In the genomic region with DNA sequence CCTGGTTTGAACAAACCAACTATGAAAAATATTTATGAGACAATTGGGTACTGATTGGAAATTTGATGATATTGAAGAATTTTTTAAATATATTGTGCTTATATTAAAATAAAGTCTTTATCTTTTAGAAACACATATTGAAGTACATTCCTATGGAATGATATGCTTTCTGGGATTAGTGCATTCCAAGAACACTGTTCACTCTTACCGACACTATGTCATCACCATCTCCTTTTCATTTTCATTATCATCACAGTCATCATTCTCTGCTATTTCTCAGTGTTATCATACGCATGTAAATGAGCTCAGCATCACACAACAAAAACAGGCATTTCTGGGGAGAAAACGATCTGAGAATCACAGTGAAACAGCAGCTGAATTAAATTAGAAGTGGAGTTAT, we compare ENCODE assay signal across 2 cellular contexts.
A peak's percentile ranks its signal among the peaks of the same experiment; 100 is the strongest.
TF ChIP-seq lines count a peak whose summit lies in the region.

No MANE protein-coding gene starts in this region.

TF ChIP-seq in SK-N-SH treated with all-trans-retinoic acid at 6 μM for 48 hours, 23 proteins besides CTCF, POLR2A, EP300 and RAD21 (continued from another document):
- TF ChIP-seq, protein P1, sequence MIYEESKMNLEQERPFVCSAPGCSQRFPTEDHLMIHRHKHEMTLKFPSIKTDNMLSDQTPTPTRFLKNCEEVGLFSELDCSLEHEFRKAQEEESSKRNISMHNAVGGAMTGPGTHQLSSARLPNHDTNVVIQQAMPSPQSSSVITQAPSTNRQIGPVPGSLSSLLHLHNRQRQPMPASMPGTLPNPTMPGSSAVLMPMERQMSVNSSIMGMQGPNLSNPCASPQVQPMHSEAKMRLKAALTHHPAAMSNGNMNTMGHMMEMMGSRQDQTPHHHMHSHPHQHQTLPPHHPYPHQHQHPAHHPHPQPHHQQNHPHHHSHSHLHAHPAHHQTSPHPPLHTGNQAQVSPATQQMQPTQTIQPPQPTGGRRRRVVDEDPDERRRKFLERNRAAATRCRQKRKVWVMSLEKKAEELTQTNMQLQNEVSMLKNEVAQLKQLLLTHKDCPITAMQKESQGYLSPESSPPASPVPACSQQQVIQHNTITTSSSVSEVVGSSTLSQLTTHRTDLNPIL (CRISPR knock-in tag; IDR thresholded peaks at IDR 0.05; ENCODE audit: low read depth) = no peak
- TF ChIP-seq CSDC2 (CRISPR knock-in tag; IDR thresholded peaks at IDR 0.05) = no peak
- no peak for TF ChIP-seq RARB (CRISPR knock-in tag; IDR thresholded peaks at IDR 0.05)
- peak; percentile 32; the same call in 1 of the 2 replicates for TF ChIP-seq ISL1 (CRISPR knock-in tag; IDR thresholded peaks at IDR 0.05)
- TF ChIP-seq ZFP30 (CRISPR knock-in tag; IDR thresholded peaks at IDR 0.05) = no peak
TF ChIP-seq in SK-N-SH treated with all-trans-retinoic acid at 6 μM for 48 hours: peak in this region for 1.

TF ChIP-seq in SK-N-SH, 30 proteins besides CTCF, POLR2A, EP300 and RAD21 (continued from another document):
- no peak for TF ChIP-seq POLR2AphosphoS5 (IDR thresholded peaks at IDR 0.05; ENCODE audit: low read depth, low read length)
- no peak for TF ChIP-seq TCF12 (IDR thresholded peaks at IDR 0.05)
- TF ChIP-seq, protein P2, sequence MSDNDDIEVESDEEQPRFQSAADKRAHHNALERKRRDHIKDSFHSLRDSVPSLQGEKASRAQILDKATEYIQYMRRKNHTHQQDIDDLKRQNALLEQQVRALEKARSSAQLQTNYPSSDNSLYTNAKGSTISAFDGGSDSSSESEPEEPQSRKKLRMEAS (IDR thresholded peaks at IDR 0.05; ENCODE audit: low read depth) = no peak
- TF ChIP-seq FOSL2 (IDR thresholded peaks at IDR 0.05; ENCODE audit: borderline replicate concordance, low read depth) = no peak
- TF ChIP-seq CHD2 (IDR thresholded peaks at IDR 0.05; ENCODE audit: low read length, partially characterized antibody) = no peak
- no peak for TF ChIP-seq NFIC (IDR thresholded peaks at IDR 0.05; ENCODE audit: borderline replicate concordance)
- TF ChIP-seq, protein P3, sequence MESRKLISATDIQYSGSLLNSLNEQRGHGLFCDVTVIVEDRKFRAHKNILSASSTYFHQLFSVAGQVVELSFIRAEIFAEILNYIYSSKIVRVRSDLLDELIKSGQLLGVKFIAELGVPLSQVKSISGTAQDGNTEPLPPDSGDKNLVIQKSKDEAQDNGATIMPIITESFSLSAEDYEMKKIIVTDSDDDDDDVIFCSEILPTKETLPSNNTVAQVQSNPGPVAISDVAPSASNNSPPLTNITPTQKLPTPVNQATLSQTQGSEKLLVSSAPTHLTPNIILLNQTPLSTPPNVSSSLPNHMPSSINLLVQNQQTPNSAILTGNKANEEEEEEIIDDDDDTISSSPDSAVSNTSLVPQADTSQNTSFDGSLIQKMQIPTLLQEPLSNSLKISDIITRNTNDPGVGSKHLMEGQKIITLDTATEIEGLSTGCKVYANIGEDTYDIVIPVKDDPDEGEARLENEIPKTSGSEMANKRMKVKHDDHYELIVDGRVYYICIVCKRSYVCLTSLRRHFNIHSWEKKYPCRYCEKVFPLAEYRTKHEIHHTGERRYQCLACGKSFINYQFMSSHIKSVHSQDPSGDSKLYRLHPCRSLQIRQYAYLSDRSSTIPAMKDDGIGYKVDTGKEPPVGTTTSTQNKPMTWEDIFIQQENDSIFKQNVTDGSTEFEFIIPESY (IDR thresholded peaks at IDR 0.05; ENCODE audit: borderline replicate concordance, low read depth) = no peak
TF ChIP-seq in SK-N-SH: peak in this region for 0.
